20 cellular contexts compared by ENCODE assay signal in genomic region chr16:27444015-27444414, GRCh38. TPM values are rescaled to one million over a fixed set of nuclear protein-coding genes. Genes with fewer than 3 reads are reported as not detected.
DNase-seq lines count a peak whose midpoint lies in the region; ATAC-seq, FAIRE-seq and TF ChIP-seq lines count a peak whose summit lies in the region.
"Had no signal": no experiment of that assay in that cellular context is flagged by ENCODE, and none has a peak within 500 bp of the region (broad histone marks: within the 10 kb centered on the region; RNA-seq: fewer than 3 reads in every experiment).

No MANE protein-coding gene starts in this region.

- H3K9ac ChIP-seq in GM12878 (ENCODE audit: control insufficient read depth, insufficient read depth, low read length): no peak overlapping the region

- CTCF ChIA-PET in GM12878 (lab: Yijun Ruan, JAX): interaction anchor here (0.7 kb wide), 1 partner anchor 16 kb away, joined by 3 read pairs; no protein-coding TSS in a partner anchor

- H3K9me3 Mint-ChIP-seq in glutamatergic neuron (ENCODE audit: unreplicated experiment): peaks cover 3% of the 10 kb centered on the region

- in situ Hi-C loops in GM12878 (cut with MboI): no loop called here

- H3K4me1 ChIP-seq in GM12878 (ENCODE audit: control insufficient read depth, insufficient read depth, low read length): peaks cover 27% of the 10 kb centered on the region
- H3K4me1 ChIP-seq: colonic mucosa had no signal

- DNase-seq in AG08396 (ENCODE audit: low spot score) (peak; percentile 61), GM04503 (ENCODE audit: low read depth) (peak; percentile 27), GM12878 (ENCODE audit: low read depth, low spot score) (no peak), iris pigment epithelial cell (ENCODE audit: low read depth) (peak; percentile 64), activated gamma-delta T cell (lab: John Stamatoyannopoulos, UW) (no peak), glutamatergic neuron (no peak), caudate nucleus (lab: John Stamatoyannopoulos, UW) (no peak)
- DNase-seq: activated CD4-positive, alpha-beta T cell treated with anti-CD3 and anti-CD28 coated beads, Interleukin-2, amount 50 U/mL, for 1 hour; C1 segment of cervical spinal cord; colonic mucosa; HCEC 1CT; MM.1S; mucosa of descending colon; NCI-H2029; retina; Right ventricle myocardium superior; T-helper 9 cell had no signal

- RAD21 ChIA-PET in GM12878 (lab: Charles Lee; ENCODE audit: unreplicated experiment): no interaction called here

- no peak for TF ChIP-seq EP300 in GM12878 (IDR thresholded peaks at IDR 0.05; ENCODE audit: borderline replicate concordance in 1 of 2, control insufficient read depth in 1 of 2, low read depth in 2 of 2, low read length in 2 of 2)

- H3K4me3 ChIP-seq in GM12878: no peak overlapping the region
- H3K4me3 ChIP-seq: colonic mucosa, mucosa of descending colon had no signal

- no peak for TF ChIP-seq RAD21 in GM12878 (IDR thresholded peaks at IDR 0.05; ENCODE audit: insufficient read depth, low read depth, low read length)

- WGBS in GM12878 (ENCODE audit: insufficient coverage, insufficient replicate concordance, low lambda C conversion rate, missing lambda C conversion rate): 100% methylated on average over 2 of the region's 2 CpGs

- intact Hi-C loops in GM12878 (cut with micrococcal nuclease; ENCODE audit: unreplicated experiment): no loop called here

- H2AFZ ChIP-seq in GM12878 (ENCODE audit: control insufficient read depth, low read depth, low read length): no peak overlapping the region

- no peak overlapping the region for H3K27ac Mint-ChIP-seq in glutamatergic neuron (ENCODE audit: unreplicated experiment)

- ATAC-seq in GM12878 (no peak), HG03571 (IDR thresholded peaks at IDR 0.05; ENCODE audit: unreplicated experiment) (no peak)
- ATAC-seq: mucosa of descending colon had no signal

- H3K27me3 Mint-ChIP-seq in glutamatergic neuron (ENCODE audit: unreplicated experiment): peaks cover 5% of the 10 kb centered on the region

- H3K27me3 ChIP-seq in GM12878 (replicated peaks in 1 of 2; ENCODE audit: control insufficient read depth in 2 of 2, insufficient read depth in 2 of 2, low read length in 1 of 2): no peaks in the 10 kb centered on the region
- H3K27me3 ChIP-seq: colonic mucosa had no signal

- no peaks in the 10 kb centered on the region; the same call in 2 of the 3 replicates for H3K9me3 ChIP-seq in GM12878 (replicated peaks; ENCODE audit: control insufficient read depth, insufficient read depth, low read length)
- H3K9me3 ChIP-seq: colonic mucosa had no signal

- peak; percentile 47 for TF ChIP-seq POLR2A in GM12878 (IDR thresholded peaks at IDR 0.05; ENCODE audit: low read depth, low read length)

- H3K4me1 Mint-ChIP-seq in glutamatergic neuron (ENCODE audit: low read depth, unreplicated experiment): peaks cover 2% of the 10 kb centered on the region

- TF ChIP-seq CTCF in GM12878 (IDR thresholded peaks at IDR 0.05 in 2 of 3, conservative IDR thresholded peaks at IDR 0.05 in 1 of 3; ENCODE audit: control insufficient read depth in 2 of 3, extremely low read depth in 1 of 3, insufficient read depth in 1 of 3, low read depth in 3 of 3, low read length in 3 of 3) (no peak), glutamatergic neuron (IDR thresholded peaks at IDR 0.05; ENCODE audit: partially characterized antibody, unreplicated experiment) (no peak)

- no peak overlapping the region for H3K27ac ChIP-seq in GM12878 (ENCODE audit: control insufficient read depth, insufficient read depth)
- no peak overlapping the region for H3K27ac ChIP-seq in caudate nucleus (ENCODE audit: low read depth, low read length)
- H3K27ac ChIP-seq: colonic mucosa had no signal

- no peak overlapping the region for H3K4me3 Mint-ChIP-seq in glutamatergic neuron (ENCODE audit: unreplicated experiment)

- POLR2A ChIA-PET in GM12878 (lab: Charles Lee): interaction anchor here (1.1 to 1.2 kb wide), 3 partner anchors 9 to 45 kb away, joined by 3 to 4 read pairs (median 3); no protein-coding TSS in a partner anchor

- H3K36me3 ChIP-seq in GM12878 (ENCODE audit: control insufficient read depth in 2 of 2, insufficient read depth in 2 of 2, low read length in 1 of 2): peaks cover 73 to 76% of the 10 kb centered on the region in 2 experiments
- H3K36me3 ChIP-seq: colonic mucosa had no signal

- BruUV-seq in GM12878 (replicated peaks; lab: Mats Ljungman, UMichigan): no TSS peak

- no peaks in the 10 kb centered on the region for H3K79me2 ChIP-seq in GM12878 (ENCODE audit: control insufficient read depth, insufficient read depth, low read length)

- FAIRE-seq in GM12878 (lab: Jason Lieb, UNC): no peak
- FAIRE-seq: frontal cortex, kidney had no signal

- H3K4me2 ChIP-seq in GM12878 (ENCODE audit: control insufficient read depth, insufficient read depth): no peak overlapping the region

- peaks cover 20% of the 10 kb centered on the region for H3K36me3 Mint-ChIP-seq in glutamatergic neuron (ENCODE audit: unreplicated experiment)

- SMC1A ChIA-PET in GM12878 (lab: Charles Lee; ENCODE audit: uncharacterized antibody, unreplicated experiment): interaction anchor here (2.5 kb wide), 1 partner anchor 11 kb away, joined by 11 read pairs; no protein-coding TSS in a partner anchor

- H4K20me1 ChIP-seq in GM12878 (ENCODE audit: control insufficient read depth, insufficient read depth): no peaks in the 10 kb centered on the region

TF ChIP-seq in GM12878, 131 proteins besides CTCF, POLR2A, EP300 and RAD21 (continues in another document):
- TF ChIP-seq BCL3 (IDR thresholded peaks at IDR 0.05; ENCODE audit: borderline replicate concordance, insufficient read depth, low read depth, low read length, poor library complexity, severe bottlenecking): no peak
- TF ChIP-seq KAT2A (conservative IDR thresholded peaks at IDR 0.05; ENCODE audit: control insufficient read depth, low read depth, low read length): no peak
- no peak for TF ChIP-seq MEF2B (IDR thresholded peaks at IDR 0.05; ENCODE audit: partially characterized antibody, poor library complexity, severe bottlenecking)
- no peak for TF ChIP-seq MYB (IDR thresholded peaks at IDR 0.05; ENCODE audit: borderline replicate concordance, low read depth, low read length)
- TF ChIP-seq POLR2AphosphoS2 (IDR thresholded peaks at IDR 0.05; ENCODE audit: low read depth, low read length): peak; percentile 48; the same call in 1 of the 2 replicates
- no peak for TF ChIP-seq ZNF217 (IDR thresholded peaks at IDR 0.05)
- TF ChIP-seq WRNIP1 (IDR thresholded peaks at IDR 0.05; ENCODE audit: borderline replicate concordance, low read depth, low read length): no peak
- 0 out of 2 replicates have a peak, but pooled peaks have one; percentile 22 for TF ChIP-seq POLR2AphosphoS5 (IDR thresholded peaks at IDR 0.05; ENCODE audit: low read length)
- no peak for TF ChIP-seq FOXK2 (IDR thresholded peaks at IDR 0.05)
- TF ChIP-seq NFXL1 (IDR thresholded peaks at IDR 0.05; ENCODE audit: borderline replicate concordance): no peak
- no peak for TF ChIP-seq NR2F1 (conservative IDR thresholded peaks at IDR 0.05)
- TF ChIP-seq MAX (IDR thresholded peaks at IDR 0.05; ENCODE audit: low read depth, low read length): no peak
- no peak for TF ChIP-seq ZNF274 (IDR thresholded peaks at IDR 0.05; ENCODE audit: insufficient read depth, insufficient read length)

RNA-seq across cellular contexts. Expression of gene IL21R, which starts 42.0 kb away (rescaled TPM):
- 193 and 215 TPM in 2 replicates for total RNA-seq in GM12878 (2013; cell fraction: nucleolus; rRNA removed)
- 106 and 109 TPM in 2 replicates for total RNA-seq in GM12878 (2014; rRNA removed)
- total RNA-seq in GM12878 (2014; rRNA removed; fragmentation: Illumina TruSeq; extraction: Trizol): 62.9 and 66.9 TPM in 2 replicates
- 138 and 141 TPM in 2 replicates for total RNA-seq in GM12878 (2021)
- 25.9 TPM for polyA plus RNA-seq in GM12878 (2011; ENCODE audit: low read depth)
- polyA plus RNA-seq in GM12878 (2011; rRNA removed): 23.2 and 57.2 TPM in 2 replicates
- 84.6 and 89.7 TPM in 2 replicates for polyA plus RNA-seq in GM12878 (2011; cell fraction: cytosol; rRNA removed)
- polyA plus RNA-seq in GM12878 (2011; cell fraction: nucleus; rRNA removed): 71.9 and 79.4 TPM in 2 replicates
- 50.3 and 72.8 TPM in 2 replicates for polyA plus RNA-seq in GM12878 (2012)
- 32.4 and 59.2 TPM in 2 replicates for polyA plus RNA-seq in GM12878 (2014; fragmentation: Illumina TruSeq; extraction: Trizol)
- polyA plus RNA-seq in GM12878 (2014; fragmentation: Nextera tagmentation; extraction: Ambion mirVana): 1 to 10 TPM; 5.3 to 9.7 TPM
- polyA plus RNA-seq in GM12878 (2014; rRNA removed): 98.0 and 108 TPM in 2 replicates
- 100 to 1,000 TPM; 115 to 129 TPM for polyA plus RNA-seq in GM12878 (2016; fragmentation: Nextera tagmentation; extraction: Ambion mirVana)
- 175 and 195 TPM in 2 replicates for polyA minus RNA-seq in GM12878 (2011; rRNA and poly(A)+ RNA removed)
- polyA minus RNA-seq in GM12878 (2011; cell fraction: cytosol; rRNA and poly(A)+ RNA removed): 54.0 and 60.1 TPM in 2 replicates
- polyA minus RNA-seq in GM12878 (2011; cell fraction: nucleus; rRNA and poly(A)+ RNA removed): 65.5 and 104 TPM in 2 replicates
- 0.86 TPM for total RNA-seq in glutamatergic neuron (ENCODE audit: unreplicated experiment)

Comparison
In these comparisons a context has a peak if more than half of its experiments do, and no peak if none do; other contexts are left out.
1. DNase-seq: peak in AG08396 (single experiment), GM04503 (single experiment) and iris pigment epithelial cell (single experiment); none in GM12878 (single experiment), activated gamma-delta T cell (single experiment), glutamatergic neuron (single experiment) and caudate nucleus (0 of 61).
2. RNA of gene IL21R, which starts 42.0 kb away (total RNA-seq): 62.9 to 215 TPM in GM12878; 0.86 TPM in glutamatergic neuron (single experiment); every median in the first group is over 10 times any median in the second.